Comparison of ENCODE assay signal across 1 cellular context in genomic region chr2:178449700-178450573, GRCh38.
TF ChIP-seq lines count a peak whose summit lies in the region.

No MANE protein-coding gene starts in this region.

TF ChIP-seq in K562, 482 proteins besides CTCF, POLR2A, EP300 and RAD21 (continues in another document):
- peak in 1 of 2 experiments; percentile 25 for TF ChIP-seq AFF1 (IDR thresholded peaks at IDR 0.05; ENCODE audit: low read depth in 1 of 2, partially characterized antibody in 2 of 2)
- no peak for TF ChIP-seq YBX1 (IDR thresholded peaks at IDR 0.05)
- peak; percentile 77; the same call in 1 of the 2 replicates for TF ChIP-seq NFATC3 (IDR thresholded peaks at IDR 0.05)
- TF ChIP-seq MEF2A (IDR thresholded peaks at IDR 0.05; ENCODE audit: control insufficient read depth, low read depth, low read length), result no peak
- TF ChIP-seq RERE (CRISPR knock-in tag; IDR thresholded peaks at IDR 0.05; ENCODE audit: borderline replicate concordance), result no peak
- TF ChIP-seq FOS (IDR thresholded peaks at IDR 0.05; ENCODE audit: extremely low read depth, insufficient read length), result no peak
- TF ChIP-seq MGA (IDR thresholded peaks at IDR 0.05), result 0 out of 2 replicates have a peak, but pooled peaks have one; percentile 14
- TF ChIP-seq ZBED1 (IDR thresholded peaks at IDR 0.05), result no peak
- TF ChIP-seq ETV5 (CRISPR knock-in tag; IDR thresholded peaks at IDR 0.05; ENCODE audit: low read depth), result 0 out of 2 replicates have a peak, but pooled peaks have one; percentile 10
- peak; percentile 73 for TF ChIP-seq NKRF (IDR thresholded peaks at IDR 0.05; ENCODE audit: borderline replicate concordance)
- TF ChIP-seq FOSL1 (tag; conservative IDR thresholded peaks at IDR 0.05), result no peak
- no peak for TF ChIP-seq TFE3 (CRISPR knock-in tag; IDR thresholded peaks at IDR 0.05)
- TF ChIP-seq RNF219 (CRISPR knock-in tag; IDR thresholded peaks at IDR 0.05), result no peak
- 0 out of 2 replicates have a peak, but pooled peaks have one; percentile 43 for TF ChIP-seq SMAD3 (CRISPR knock-in tag; conservative IDR thresholded peaks at IDR 0.05)
- peak; percentile 2; the same call in 1 of the 2 replicates for TF ChIP-seq FOXP1 (CRISPR knock-in tag; IDR thresholded peaks at IDR 0.05)
- peak; percentile 88; the same call in 1 of the 2 replicates for TF ChIP-seq TRIM25 (IDR thresholded peaks at IDR 0.05; ENCODE audit: borderline replicate concordance)
- TF ChIP-seq ZNF561 (CRISPR knock-in tag; conservative IDR thresholded peaks at IDR 0.05), result no peak
